Comparison of ENCODE assay signal across 1 cellular context in the genomic region with DNA sequence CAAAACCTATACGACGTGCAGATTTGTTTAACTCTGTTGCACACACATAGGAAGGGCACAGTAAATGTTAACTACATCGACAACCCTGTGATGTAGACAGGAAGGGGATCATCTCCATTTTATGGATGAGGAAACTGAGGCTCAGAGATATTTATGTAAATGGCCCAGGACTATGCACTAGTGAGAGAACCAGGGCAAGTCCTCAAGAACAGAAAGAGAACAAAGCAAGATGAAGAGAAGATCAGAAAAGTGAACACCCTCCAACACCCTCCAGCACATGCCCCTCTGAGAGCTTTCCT.
TF ChIP-seq lines count a peak whose summit lies in the region.

No MANE protein-coding gene starts in this region.

TF ChIP-seq in neural cell, 6 proteins besides CTCF, POLR2A, EP300 and RAD21:
- no peak for TF ChIP-seq POLR2AphosphoS5 (IDR thresholded peaks at IDR 0.05)
- TF ChIP-seq TAF1 (IDR thresholded peaks at IDR 0.05; ENCODE audit: low read depth): no peak
- TF ChIP-seq MXI1 (conservative IDR thresholded peaks at IDR 0.05; ENCODE audit: poor library complexity, severe bottlenecking): no peak
- no peak for TF ChIP-seq EZH2 (IDR thresholded peaks at IDR 0.05; ENCODE audit: borderline replicate concordance, insufficient read depth, low read length, poor library complexity, severe bottlenecking)
- no peak for TF ChIP-seq REST (IDR thresholded peaks at IDR 0.05; ENCODE audit: borderline replicate concordance)
- TF ChIP-seq SMC3 (conservative IDR thresholded peaks at IDR 0.05; ENCODE audit: poor library complexity): no peak
